Comparison of ENCODE assay signal across 8 cellular contexts in the genomic region with DNA sequence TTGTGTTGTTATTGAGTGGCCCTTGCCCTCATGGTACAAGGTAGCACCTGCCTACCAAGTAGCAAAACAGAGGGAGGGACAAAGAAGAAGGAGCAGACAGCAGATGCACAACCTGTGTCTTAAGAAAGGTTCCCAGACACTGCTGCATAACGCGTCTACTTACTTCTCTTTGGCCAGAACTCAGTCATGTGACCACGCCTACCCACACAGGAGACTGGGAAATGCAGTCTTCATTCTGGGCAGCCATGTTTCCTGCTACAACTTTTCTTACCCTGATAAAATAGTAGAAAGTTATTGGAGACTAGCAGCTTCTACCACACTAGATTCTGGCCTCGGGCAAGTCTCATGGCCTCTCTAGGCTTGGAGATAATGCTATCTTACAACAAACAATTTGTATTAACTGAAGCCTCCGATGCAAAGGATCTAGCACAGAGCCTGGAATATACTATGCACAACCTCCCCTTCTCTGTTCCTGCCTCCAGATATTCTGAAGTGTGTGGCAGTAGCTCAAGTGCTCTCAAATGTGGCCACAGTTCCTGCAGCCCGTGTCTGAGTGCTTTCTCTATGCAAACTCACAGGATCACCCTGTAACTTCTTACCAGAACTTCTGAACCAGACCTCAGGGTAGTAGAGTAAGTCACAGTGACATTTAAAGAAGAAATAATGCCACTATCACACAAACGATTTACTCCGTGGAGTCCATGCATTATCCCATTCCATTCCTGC. TPM values are rescaled to one million over a fixed set of nuclear protein-coding genes. Genes with fewer than 3 reads are reported as not detected.
DNase-seq lines count a peak whose midpoint lies in the region; ATAC-seq, FAIRE-seq and TF ChIP-seq lines count a peak whose summit lies in the region.

No MANE protein-coding gene starts in this region.

- no peak overlapping the region for H3K27ac ChIP-seq in right cardiac atrium (ENCODE audit: low read length)
- no peak overlapping the region for H3K27ac ChIP-seq in small intestine (ENCODE audit: low read depth in 1 of 2, low read length in 1 of 2)

- H3K4me3 ChIP-seq in Caco-2 (ENCODE audit: low read depth, low read length) = no peak overlapping the region
- H3K4me3 ChIP-seq in right cardiac atrium (ENCODE audit: low read length) = no peak overlapping the region
- no peak overlapping the region for H3K4me3 ChIP-seq in small intestine (ENCODE audit: low read depth in 1 of 2, low read length in 2 of 2)

- H3K4me1 Mint-ChIP-seq in Caco-2 (ENCODE audit: low read depth, unreplicated experiment) = peaks cover 12% of the 10 kb centered on the region
- peaks cover 57% of the 10 kb centered on the region for H3K4me1 Mint-ChIP-seq in activated naive CD4-positive, alpha-beta T cell treated with anti-CD3 and anti-CD28 coated beads, Interleukin-2, amount 10 ng/mL, durations not matched to agents 7 days and 5 days

- POLR2A ChIA-PET in Caco-2 (lab: Charles Lee) = no interaction called here

- H3K9me3 ChIP-seq in Caco-2 (no peaks in the 10 kb centered on the region), right cardiac atrium (ENCODE audit: control insufficient read depth, low read length) (no peaks in the 10 kb centered on the region), small intestine (ENCODE audit: control insufficient read depth, low read depth) (no peaks in the 10 kb centered on the region)

- H3K27ac Mint-ChIP-seq in Caco-2 (ENCODE audit: unreplicated experiment) = no peak overlapping the region
- H3K27ac Mint-ChIP-seq in activated naive CD4-positive, alpha-beta T cell treated with anti-CD3 and anti-CD28 coated beads, Interleukin-2, amount 10 ng/mL, durations not matched to agents 7 days and 5 days = peak overlapping the region; percentile 61

- H3K4me3 Mint-ChIP-seq in Caco-2 (ENCODE audit: unreplicated experiment) = no peak overlapping the region
- no peak overlapping the region for H3K4me3 Mint-ChIP-seq in activated naive CD4-positive, alpha-beta T cell treated with anti-CD3 and anti-CD28 coated beads, Interleukin-2, amount 10 ng/mL, durations not matched to agents 7 days and 5 days

- H3K36me3 ChIP-seq in Caco-2 (ENCODE audit: control insufficient read depth, insufficient read depth, low read length) (no peaks in the 10 kb centered on the region), small intestine (ENCODE audit: control insufficient read depth in 2 of 2, insufficient read depth in 2 of 2, low read length in 2 of 2) (no peaks in the 10 kb centered on the region)

- TF ChIP-seq CTCF in Caco-2 (IDR thresholded peaks at IDR 0.05; ENCODE audit: insufficient read depth in 1 of 2, low read depth in 1 of 2, low read length in 1 of 2, severe bottlenecking in 1 of 2, unreplicated experiment in 1 of 2) = no peak

- CTCF ChIA-PET in Caco-2 (lab: Charles Lee) = interaction anchor here (0.6 to 5.0 kb wide), 7 partner anchors 35 to 264 kb away, joined by 3 to 90 read pairs (median 4); partner anchors contain the start of gene TMEM183A
- CTCF ChIA-PET in activated naive CD4-positive, alpha-beta T cell treated with anti-CD3 and anti-CD28 coated beads, Interleukin-2, amount 10 ng/mL, durations not matched to agents 7 days and 5 days (lab: Charles Lee) = interaction anchor here (1.1 to 13.0 kb wide), 13 partner anchors 11 to 233 kb away, joined by 3 to 591 read pairs (median 14); partner anchors contain the start of genes BTG2, FMOD and OPTC

- H3K27me3 Mint-ChIP-seq in Caco-2 (ENCODE audit: insufficient read depth, unreplicated experiment) = no peaks in the 10 kb centered on the region
- H3K27me3 Mint-ChIP-seq in activated naive CD4-positive, alpha-beta T cell treated with anti-CD3 and anti-CD28 coated beads, Interleukin-2, amount 10 ng/mL, durations not matched to agents 7 days and 5 days = no peaks in the 10 kb centered on the region

- intact Hi-C loops in Caco-2 (cut with micrococcal nuclease; ENCODE audit: unreplicated experiment) (loop anchor here (5.0 kb wide), 1 partner anchor 216 kb away; no protein-coding TSS in a partner anchor), right cardiac atrium (cut with DNase I) (loop anchor here (2.0 to 10.0 kb wide), 5 partner anchors 36 to 216 kb away; partner anchors contain the start of gene BTG2 (in 2 of the 4))

- 30% methylated on average over 8 of the region's 8 CpGs for WGBS in right cardiac atrium
- WGBS in small intestine, 3 donors = 20 to 40% (median 25%) methylated on average over 8 of the region's 8 CpGs

- no TSS peak for BruUV-seq in Caco-2 (replicated peaks; lab: Mats Ljungman, UMichigan)

- DNase-seq in Caco-2 = peak; percentile 62 to 65
- peak; percentile 78 for DNase-seq in RPMI8226
- peak; percentile 85 for DNase-seq in activated naive CD4-positive, alpha-beta T cell treated with anti-CD3 and anti-CD28 coated beads, Interleukin-2, amount 10 ng/mL, durations not matched to agents 7 days and 5 days
- DNase-seq in right cardiac atrium = peak; percentile 66 to 79 (median 69)
- DNase-seq in small intestine = peak; percentile 85
- DNase-seq in D341Med (ENCODE audit: low spot score) = no peak

- ATAC-seq in HG02642 (IDR thresholded peaks at IDR 0.05; ENCODE audit: poor library complexity, unreplicated experiment) = peak; percentile 30
- peak in 1 of 2 donors; percentile 20 for ATAC-seq in right cardiac atrium
- no peak for ATAC-seq in GM21447 (IDR thresholded peaks at IDR 0.05; ENCODE audit: unreplicated experiment)

- FAIRE-seq in small intestine (lab: Jason Lieb, UNC) = no peak

- peaks cover 13% of the 10 kb centered on the region for H3K4me1 ChIP-seq in Caco-2
- H3K4me1 ChIP-seq in right cardiac atrium (ENCODE audit: control insufficient read depth, insufficient read depth, low read length) = peaks cover 7% of the 10 kb centered on the region
- peaks cover 0 to 4% of the 10 kb centered on the region in 2 donors for H3K4me1 ChIP-seq in small intestine (ENCODE audit: control insufficient read depth in 2 of 2, insufficient read depth in 1 of 2, low read depth in 1 of 2, low read length in 1 of 2)

- H3K36me3 Mint-ChIP-seq in Caco-2 (ENCODE audit: insufficient read depth, unreplicated experiment) = no peaks in the 10 kb centered on the region
- no peaks in the 10 kb centered on the region for H3K36me3 Mint-ChIP-seq in activated naive CD4-positive, alpha-beta T cell treated with anti-CD3 and anti-CD28 coated beads, Interleukin-2, amount 10 ng/mL, durations not matched to agents 7 days and 5 days

- no peaks in the 10 kb centered on the region for H3K27me3 ChIP-seq in Caco-2 (replicated peaks; ENCODE audit: control insufficient read depth, insufficient read depth, low read length)
- no peaks in the 10 kb centered on the region for H3K27me3 ChIP-seq in right cardiac atrium (ENCODE audit: control insufficient read depth, insufficient read depth)
- H3K27me3 ChIP-seq in small intestine (ENCODE audit: control insufficient read depth in 2 of 2, insufficient read depth in 2 of 2, low read length in 2 of 2) = no peaks in the 10 kb centered on the region

- no peaks in the 10 kb centered on the region for H3K9me3 Mint-ChIP-seq in Caco-2 (ENCODE audit: unreplicated experiment)
- no peaks in the 10 kb centered on the region for H3K9me3 Mint-ChIP-seq in activated naive CD4-positive, alpha-beta T cell treated with anti-CD3 and anti-CD28 coated beads, Interleukin-2, amount 10 ng/mL, durations not matched to agents 7 days and 5 days

RNA-seq across cellular contexts. Expression of gene BTG2, which starts 34.1 kb away (rescaled TPM):
- total RNA-seq in Caco-2 (2022) (21.2 and 21.6 TPM in 2 replicates), right cardiac atrium (100 to 1,000 TPM in 2 of 4 donors, 10 to 100 TPM in 2; 68.1 to 361 (median 105) TPM)
- polyA plus RNA-seq in right cardiac atrium (333 TPM), small intestine (100 to 1,000 TPM in 1 of 3 donors, 10 to 100 TPM in 2; 15.9 to 101 (median 23.5) TPM)

RNA-seq across cellular contexts. Expression of gene CHIT1, which starts 41.7 kb away (rescaled TPM):
- not detected in 2 replicates for total RNA-seq in Caco-2 (2022)
- total RNA-seq in right cardiac atrium = under 1 TPM in 3 of 4 donors, not detected in 1; 0.25 to 0.64 (median 0.32) TPM
- polyA plus RNA-seq in right cardiac atrium = 0.09 TPM
- under 1 TPM in 1 of 3 donors, not detected in 2; 0.43 TPM for polyA plus RNA-seq in small intestine
